In the genomic region with DNA sequence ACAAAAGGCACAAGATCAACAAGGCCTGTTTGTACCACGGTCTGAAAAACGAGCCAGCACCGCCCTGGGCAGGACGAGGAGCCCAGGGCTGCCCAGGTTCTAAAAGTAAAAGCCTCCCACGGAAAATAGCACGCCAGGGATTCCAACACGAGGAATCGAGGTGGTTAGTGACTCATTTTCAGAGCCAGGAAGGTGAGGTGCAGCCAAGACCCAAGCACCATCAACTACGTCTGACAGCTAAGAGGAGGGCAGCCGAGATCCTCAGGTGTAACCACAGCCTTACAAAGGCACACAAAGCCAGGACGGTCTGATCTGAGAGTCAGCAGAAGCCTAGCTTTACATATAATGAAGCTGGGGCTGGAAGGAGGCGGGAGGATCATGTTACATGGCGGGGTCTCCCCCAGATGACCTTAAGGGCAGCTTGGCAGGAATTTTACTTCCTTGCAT, we compare ENCODE assay signal across 14 cellular contexts. TPM values are rescaled to one million over a fixed set of nuclear protein-coding genes. Genes with fewer than 3 reads are reported as not detected.
DNase-seq lines count a peak whose midpoint lies in the region; ATAC-seq, FAIRE-seq and TF ChIP-seq lines count a peak whose summit lies in the region.
"Had no signal": no experiment of that assay in that cellular context is flagged by ENCODE, and none has a peak within 500 bp of the region (broad histone marks: within the 10 kb centered on the region; RNA-seq: fewer than 3 reads in every experiment).

No MANE protein-coding gene starts in this region.

- H3K27me3 Mint-ChIP-seq in activated CD4-positive, alpha-beta memory T cell treated with anti-CD3 and anti-CD28 coated beads, Interleukin-2, amount 10 ng/mL, durations not matched to agents 7 days and 5 days, result no peaks in the 10 kb centered on the region
- no peaks in the 10 kb centered on the region for H3K27me3 Mint-ChIP-seq in osteocyte (ENCODE audit: unreplicated experiment)

- H2BK20ac ChIP-seq in IMR-90 (ENCODE audit: low read depth, low read length) (no peak overlapping the region), H1 (ENCODE audit: low read length) (no peak overlapping the region)

- no peaks in the 10 kb centered on the region for H3K23me2 ChIP-seq in H1 (ENCODE audit: low read depth, low read length)

- H3K56ac ChIP-seq in IMR-90 (ENCODE audit: extremely low read depth, insufficient read depth, low read length), result no peak overlapping the region
- H3K56ac ChIP-seq in H1 (replicated peaks; ENCODE audit: insufficient read length, low read depth, low read length), result no peak overlapping the region

- H4K91ac ChIP-seq in IMR-90 (ENCODE audit: insufficient read depth, low read depth, low read length) (no peak overlapping the region), H1 (replicated peaks; ENCODE audit: insufficient read length, low read length) (no peak overlapping the region)

- peaks cover 20% of the 10 kb centered on the region; the same call in 1 of the 2 replicates for H3K9me1 ChIP-seq in IMR-90 (ENCODE audit: insufficient read depth, low read length)

- H3K27me3 ChIP-seq in IMR-90 (ENCODE audit: control insufficient read depth, insufficient read depth, low read length), result no peaks in the 10 kb centered on the region
- H3K27me3 ChIP-seq in H1 (replicated peaks in 1 of 4; ENCODE audit: control insufficient read depth in 3 of 4, extremely low read depth in 1 of 4, insufficient read depth in 3 of 4, low read length in 3 of 4), result no peaks in the 10 kb centered on the region

- H2AK9ac ChIP-seq in IMR-90 (replicated peaks; ENCODE audit: low read depth, low read length, poor library complexity), result no peak overlapping the region

- H2BK12ac ChIP-seq in H1 (ENCODE audit: low read depth, low read length), result no peak overlapping the region

- peaks cover 16% of the 10 kb centered on the region for H3K36me3 Mint-ChIP-seq in activated CD4-positive, alpha-beta memory T cell treated with anti-CD3 and anti-CD28 coated beads, Interleukin-2, amount 10 ng/mL, durations not matched to agents 7 days and 5 days (ENCODE audit: low read depth)
- H3K36me3 Mint-ChIP-seq in osteocyte (ENCODE audit: unreplicated experiment), result peaks cover 9% of the 10 kb centered on the region

- 0 out of 2 replicates have a peak overlapping the region, but pooled peaks have one; percentile 21 for H3K14ac ChIP-seq in IMR-90 (replicated peaks; ENCODE audit: low read depth, low read length)
- no peak overlapping the region for H3K14ac ChIP-seq in H1 (ENCODE audit: insufficient read length)

- in situ Hi-C loops in IMR-90 (cut with MboI; ENCODE audit: low sequenced_read_pairs), result no loop called here

- ATAC-seq in IMR-90 (ENCODE audit: low read depth) (no peak), GM19328 (IDR thresholded peaks at IDR 0.05; ENCODE audit: unreplicated experiment) (no peak), HG02884 (IDR thresholded peaks at IDR 0.05; ENCODE audit: unreplicated experiment) (no peak)

- H3K4me2 ChIP-seq in IMR-90 (ENCODE audit: low read depth, low read length) (no peak overlapping the region), H1 (ENCODE audit: insufficient read depth in 1 of 2, low read depth in 2 of 2, low read length in 2 of 2) (peak overlapping the region; percentile 15 to 22; a peak in 1 of 4 replicates)

- TF ChIP-seq CTCF in IMR-90 (conservative IDR thresholded peaks at IDR 0.05; ENCODE audit: low read depth, low read length), result no peak
- TF ChIP-seq CTCF in H1 (IDR thresholded peaks at IDR 0.05; ENCODE audit: control extremely low read depth in 1 of 3, insufficient read depth in 1 of 3, low read depth in 1 of 3, low read length in 3 of 3), result no peak
- no peak for TF ChIP-seq CTCF in osteocyte (IDR thresholded peaks at IDR 0.05)

- no peaks in the 10 kb centered on the region for H3K79me2 ChIP-seq in H1 (ENCODE audit: control insufficient read depth in 1 of 2, insufficient read depth in 2 of 2, low read length in 2 of 2)

- CTCF ChIA-PET in IMR-90 (lab: Yijun Ruan, JAX) (no interaction called here), H1 (lab: Charles Lee; ENCODE audit: partially characterized antibody) (interaction anchor here (1.2 to 2.6 kb wide), 2 partner anchors 27 to 124 kb away, joined by 4 to 10 read pairs; no protein-coding TSS in a partner anchor)
- CTCF ChIA-PET in activated CD4-positive, alpha-beta memory T cell treated with anti-CD3 and anti-CD28 coated beads, Interleukin-2, amount 10 ng/mL, durations not matched to agents 7 days and 5 days (lab: Charles Lee), result no interaction called here

- POLR2A ChIA-PET in IMR-90 (lab: Charles Lee; ENCODE audit: unreplicated experiment), result no interaction called here
- POLR2A ChIA-PET in activated CD4-positive, alpha-beta memory T cell treated with anti-CD3 and anti-CD28 coated beads, Interleukin-2, amount 10 ng/mL, durations not matched to agents 7 days and 5 days (lab: Charles Lee), result interaction anchor here (3.8 kb wide), 1 partner anchor 52 kb away, joined by 25 read pairs; a partner anchor contains a TSS
- POLR2A ChIA-PET in H1 (lab: Charles Lee; ENCODE audit: partially characterized antibody), result interaction anchor here (0.7 kb wide), 1 partner anchor 9 kb away, joined by 3 read pairs; no protein-coding TSS in a partner anchor

- H4K5ac ChIP-seq in IMR-90 (ENCODE audit: low read depth, low read length) (no peak overlapping the region), H1 (ENCODE audit: insufficient read length, low read depth, low read length) (no peak overlapping the region)

- H3K79me1 ChIP-seq in IMR-90 (ENCODE audit: low read depth in 1 of 2, low read length in 2 of 2) (peaks cover 37 to 77% of the 10 kb centered on the region in 2 experiments), H1 (ENCODE audit: low read depth, low read length) (no peaks in the 10 kb centered on the region; the same call in 1 of the 2 replicates)

- H2BK120ac ChIP-seq in IMR-90 (ENCODE audit: low read depth, low read length), result no peak overlapping the region
- no peak overlapping the region for H2BK120ac ChIP-seq in H1 (replicated peaks; ENCODE audit: low read depth, low read length)

- H2BK5ac ChIP-seq in IMR-90 (ENCODE audit: low read depth, low read length, poor library complexity, severe bottlenecking) (no peak overlapping the region), H1 (ENCODE audit: low read depth, low read length) (no peak overlapping the region)

- dilution Hi-C loops in IMR-90 (cut with HindIII; ENCODE audit: low sequenced_read_pairs, unreplicated experiment), result no loop called here

- WGBS in IMR-90 (ENCODE audit: extremely low coverage in 2 of 2, insufficient read length in 1 of 2), 2 experiments, result 60% methylated on average over 1 of the region's 13 CpGs; no CpG with 5 or more reads in 1 of the 2 experiments
- 56% methylated on average over 13 of the region's 13 CpGs; no CpG with 5 or more reads in 1 of the 2 experiments for WGBS in H1 (ENCODE audit: extremely low coverage in 1 of 2, insufficient coverage in 1 of 2, insufficient read length in 1 of 2, insufficient replicate concordance in 2 of 2, low coverage in 1 of 2, low lambda C conversion rate in 2 of 2, missing lambda C conversion rate in 1 of 2), 2 experiments

- peak; percentile 28 for FAIRE-seq in H1 (lab: Jason Lieb, UNC)

- H2BK15ac ChIP-seq in IMR-90 (ENCODE audit: low read depth, low read length) (no peak overlapping the region), H1 (ENCODE audit: low read length) (no peak overlapping the region)

- no peak overlapping the region for H3K9ac ChIP-seq in IMR-90 (ENCODE audit: low read depth, low read length)
- no peak overlapping the region for H3K9ac ChIP-seq in H1 (replicated peaks in 1 of 4; ENCODE audit: extremely low read depth in 1 of 4, low read depth in 3 of 4, low read length in 3 of 4)

- H4K20me1 ChIP-seq in IMR-90 (ENCODE audit: insufficient read depth, low read length) (no peaks in the 10 kb centered on the region; the same call in 1 of the 2 replicates), H1 (replicated peaks in 1 of 2; ENCODE audit: control insufficient read depth in 1 of 2, insufficient read depth in 2 of 2, low read length in 2 of 2) (no peaks in the 10 kb centered on the region)

- H3K18ac ChIP-seq in IMR-90 (ENCODE audit: low read depth, low read length), result no peak overlapping the region
- 0 out of 2 replicates have a peak overlapping the region, but pooled peaks have one; percentile 34 for H3K18ac ChIP-seq in H1 (ENCODE audit: extremely low read depth, low read length)

- peak overlapping the region; percentile 42 for H3K27ac Mint-ChIP-seq in activated CD4-positive, alpha-beta memory T cell treated with anti-CD3 and anti-CD28 coated beads, Interleukin-2, amount 10 ng/mL, durations not matched to agents 7 days and 5 days
- peak overlapping the region; percentile 2 for H3K27ac Mint-ChIP-seq in osteocyte (ENCODE audit: unreplicated experiment)

- intact Hi-C loops in IMR-90 (cut with micrococcal nuclease), result no loop called here

- no peaks in the 10 kb centered on the region for H3K9me3 Mint-ChIP-seq in activated CD4-positive, alpha-beta memory T cell treated with anti-CD3 and anti-CD28 coated beads, Interleukin-2, amount 10 ng/mL, durations not matched to agents 7 days and 5 days
- no peaks in the 10 kb centered on the region for H3K9me3 Mint-ChIP-seq in osteocyte (ENCODE audit: unreplicated experiment)

- H2AK5ac ChIP-seq in IMR-90 (ENCODE audit: low read depth, low read length) (no peak overlapping the region), H1 (ENCODE audit: low read depth, low read length) (no peak overlapping the region)

- H3K27ac ChIP-seq in IMR-90 (ENCODE audit: insufficient read depth, low read length), result no peak overlapping the region
- H3K27ac ChIP-seq in H1 (ENCODE audit: low read depth, low read length), result no peak overlapping the region

- H4K8ac ChIP-seq in IMR-90 (ENCODE audit: low read depth in 2 of 2, low read length in 2 of 2) (no peak overlapping the region), H1 (ENCODE audit: extremely low read depth, insufficient read depth, low read length) (no peak overlapping the region)

- H3K4ac ChIP-seq in IMR-90 (ENCODE audit: low read depth, low read length) (no peak overlapping the region; the same call in 1 of the 2 replicates), H1 (replicated peaks; ENCODE audit: insufficient read length, low read depth, low read length) (no peak overlapping the region)

- BruUV-seq in IMR-90 (replicated peaks; lab: Mats Ljungman, UMichigan), result no TSS peak

- no peak overlapping the region for H3K4me3 ChIP-seq in IMR-90 (ENCODE audit: insufficient read depth, low read depth, low read length)
- H3K4me3 ChIP-seq in H1 (ENCODE audit: extremely low read depth in 1 of 4, insufficient read depth in 2 of 4, low read depth in 3 of 4, low read length in 4 of 4), result no peak overlapping the region

- H2AFZ ChIP-seq in IMR-90 (replicated peaks; ENCODE audit: low read length, poor library complexity) (no peak overlapping the region), H1 (ENCODE audit: low read length) (no peak overlapping the region)

- H3K4me1 ChIP-seq in IMR-90 (ENCODE audit: control insufficient read depth, insufficient read depth, low read length) (peaks cover 1% of the 10 kb centered on the region), H1 (replicated peaks in 1 of 4; ENCODE audit: control insufficient read depth in 3 of 4, insufficient read depth in 4 of 4, low read length in 3 of 4) (peaks cover 0 to 10% (median 8%) of the 10 kb centered on the region in 4 experiments; a peak in 4 of 7 replicates)

- no peaks in the 10 kb centered on the region for H3K9me3 ChIP-seq in IMR-90 (ENCODE audit: control insufficient read depth, insufficient read depth, low read length)
- no peaks in the 10 kb centered on the region for H3K9me3 ChIP-seq in H1 (ENCODE audit: insufficient read depth in 2 of 2, low read depth in 1 of 2, low read length in 1 of 2)

- TF ChIP-seq POLR2A in IMR-90 (IDR thresholded peaks at IDR 0.05; ENCODE audit: low read depth, low read length) (no peak), H1 (IDR thresholded peaks at IDR 0.05; ENCODE audit: control extremely low read depth in 1 of 2, low read depth in 2 of 2, low read length in 2 of 2) (no peak)

- no peak for TF ChIP-seq EP300 in H1 (IDR thresholded peaks at IDR 0.05; ENCODE audit: borderline replicate concordance in 1 of 2, low read depth in 2 of 2, low read length in 2 of 2)

- peak overlapping the region; percentile 30 for H3K4me3 Mint-ChIP-seq in activated CD4-positive, alpha-beta memory T cell treated with anti-CD3 and anti-CD28 coated beads, Interleukin-2, amount 10 ng/mL, durations not matched to agents 7 days and 5 days
- no peak overlapping the region for H3K4me3 Mint-ChIP-seq in osteocyte (ENCODE audit: unreplicated experiment)

- DNase-seq in IMR-90 (no peak), H1 (ENCODE audit: low read depth in 1 of 2, low spot score in 2 of 2) (no peak), osteocyte (ENCODE audit: extremely low spot score, unreplicated experiment) (peak; percentile 53), NCI-H1436 (lab: John Stamatoyannopoulos, UW) (no peak), hepatic stellate cell (ENCODE audit: low spot score) (no peak)
- DNase-seq in activated CD4-positive, alpha-beta memory T cell treated with anti-CD3 and anti-CD28 coated beads, Interleukin-2, amount 10 ng/mL, durations not matched to agents 7 days and 5 days, result no peak
- DNase-seq: activated effector memory CD4-positive, alpha-beta T cell treated with anti-CD3 and anti-CD28 coated beads, Interleukin-2, amount 50 U/mL, for 16 hours; DMS 273 treated with DMSO at 0.1 percent for 48 hours; midbrain; NCI-H1436 treated with DMSO at 0.1 percent for 48 hours had no signal

- H3K36me3 ChIP-seq in IMR-90 (ENCODE audit: control insufficient read depth, insufficient read depth, low read length) (no peaks in the 10 kb centered on the region), H1 (ENCODE audit: control insufficient read depth in 2 of 4, insufficient read depth in 4 of 4, low read length in 3 of 4) (no peaks in the 10 kb centered on the region)

- H3K4me1 Mint-ChIP-seq in activated CD4-positive, alpha-beta memory T cell treated with anti-CD3 and anti-CD28 coated beads, Interleukin-2, amount 10 ng/mL, durations not matched to agents 7 days and 5 days, result peaks cover 60% of the 10 kb centered on the region
- H3K4me1 Mint-ChIP-seq in osteocyte (ENCODE audit: unreplicated experiment), result peaks cover 67% of the 10 kb centered on the region

- TF ChIP-seq RAD21 in IMR-90 (IDR thresholded peaks at IDR 0.05; ENCODE audit: low read length) (no peak), H1 (IDR thresholded peaks at IDR 0.05 in 1 of 2, conservative IDR thresholded peaks at IDR 0.05 in 1 of 2; ENCODE audit: low read depth in 2 of 2, low read length in 2 of 2) (no peak)

- H3K23ac ChIP-seq in IMR-90 (ENCODE audit: low read depth, low read length) (peak overlapping the region; percentile 29), H1 (ENCODE audit: insufficient read length) (no peak overlapping the region)

RNA-seq across cellular contexts. Expression of a gene that starts 52.5 kb away (rescaled TPM):
- total RNA-seq in IMR-90 (2012; rRNA removed) (12.8 and 13.8 TPM in 2 replicates), osteocyte (71.9 and 74.2 TPM in 2 replicates)
- polyA plus RNA-seq in IMR-90 (2012; rRNA removed) (16.0 and 16.9 TPM in 2 replicates), H1 (2011; rRNA removed) (1.4 and 2.0 TPM in 2 replicates)
- polyA plus RNA-seq in IMR-90 (2012; cell fraction: cytosol; rRNA removed), result 8.3 and 9.4 TPM in 2 replicates
- polyA plus RNA-seq in IMR-90 (2012; cell fraction: nucleus; rRNA removed; ENCODE audit: low replicate concordance), result 23.5 and 28.3 TPM in 2 replicates
- 10 to 100 TPM; 35.8 to 36.5 TPM for total RNA-seq in activated CD4-positive, alpha-beta memory T cell treated with anti-CD3 and anti-CD28 coated beads, Interleukin-2, amount 10 ng/mL, durations not matched to agents 7 days and 5 days
- total RNA-seq in H1 (2021; fragmentation: NEBNext Ultra II Directional; extraction: Animal tissue kit (Norgen Biotek cat#: 25700)), result 2.8 and 3.4 TPM in 2 replicates
- polyA plus RNA-seq in H1 (2011; cell fraction: cytosol; rRNA removed), result 1.5 TPM
- polyA plus RNA-seq in H1 (2011; cell fraction: nucleus; rRNA removed), result 2.8 TPM
- polyA plus RNA-seq in H1 (2012, experiment 1 of 2), result 2.0 to 2.7 TPM (median 2.5 TPM) in 4 replicates
- polyA plus RNA-seq in H1 (2012, experiment 2 of 2), result 1.3 TPM
- 1.7 TPM for polyA plus RNA-seq in H1 (2013, experiment 1 of 2)
- polyA plus RNA-seq in H1 (2013, experiment 2 of 2), result 1.8 TPM
- 4.0 and 4.1 TPM in 2 replicates for polyA minus RNA-seq in H1 (2011; rRNA and poly(A)+ RNA removed)
- 2.3 TPM for polyA minus RNA-seq in H1 (2011; cell fraction: cytosol; rRNA and poly(A)+ RNA removed)
- 3.2 TPM for polyA minus RNA-seq in H1 (2011; cell fraction: nucleus; rRNA and poly(A)+ RNA removed)
- total RNA-seq: dermis microvascular lymphatic vessel endothelial cell, HT-29 had no signal
